Comparison of ENCODE assay signal across 14 cellular contexts in genomic region chr9:107219486-107219853, GRCh38.
DNase-seq lines count a peak whose midpoint lies in the region; ATAC-seq lines count a peak whose summit lies in the region.
"Had no signal": no experiment of that assay in that cellular context is flagged by ENCODE, and none has a peak within 500 bp of the region (broad histone marks: within the 10 kb centered on the region; RNA-seq: fewer than 3 reads in every experiment).

No MANE protein-coding gene starts in this region.

- peaks cover 15% of the 10 kb centered on the region for H3K4me1 Mint-ChIP-seq in stimulated activated naive CD8-positive, alpha-beta T cell treated with anti-CD3 and anti-CD28 coated beads, Interleukin-15, amount 100 ng/mL, for 72 hours

- peaks cover 22% of the 10 kb centered on the region for H3K27me3 Mint-ChIP-seq in stimulated activated naive CD8-positive, alpha-beta T cell treated with anti-CD3 and anti-CD28 coated beads, Interleukin-15, amount 100 ng/mL, for 72 hours

- DNase-seq in stimulated activated naive CD8-positive, alpha-beta T cell treated with anti-CD3 and anti-CD28 coated beads, Interleukin-15, Interleukin-2, amounts not matched to agents 100 U/mL and 50 U/mL, for 24 hours, result no peak
- DNase-seq in stimulated activated naive CD8-positive, alpha-beta T cell treated with anti-CD3 and anti-CD28 coated beads, Interleukin-15, amount 100 ng/mL, for 72 hours, result no peak
- DNase-seq in NCI-H510A treated with DMSO at 0.1 percent for 48 hours (lab: John Stamatoyannopoulos, UW) (no peak), Kasumi-1 (lab: John Stamatoyannopoulos, UW) (no peak), C1 segment of cervical spinal cord (lab: John Stamatoyannopoulos, UW) (no peak), NCI-H2196 treated with DMSO at 0.1 percent for 48 hours (lab: John Stamatoyannopoulos, UW; ENCODE audit: unreplicated experiment) (no peak)
- DNase-seq: body of pancreas, GF-D8, left cardiac atrium, MM.1S, NCI-H2171 had no signal

- no peak overlapping the region for H3K4me3 Mint-ChIP-seq in stimulated activated naive CD8-positive, alpha-beta T cell treated with anti-CD3 and anti-CD28 coated beads, Interleukin-15, amount 100 ng/mL, for 72 hours

- ATAC-seq in stimulated activated naive CD8-positive, alpha-beta T cell treated with anti-CD3 and anti-CD28 coated beads, Interleukin-15, Interleukin-2, amounts not matched to agents 100 U/mL and 50 U/mL, for 24 hours, result peak; percentile 54
- no peak for ATAC-seq in stimulated activated naive CD8-positive, alpha-beta T cell treated with anti-CD3 and anti-CD28 coated beads, Interleukin-15, amount 100 ng/mL, for 72 hours
- peak; percentile 56 for ATAC-seq in HG02588 (IDR thresholded peaks at IDR 0.05; ENCODE audit: unreplicated experiment)
- ATAC-seq in HG03196 (IDR thresholded peaks at IDR 0.05; ENCODE audit: unreplicated experiment), result peak; percentile 31
- ATAC-seq: A549, body of pancreas, left cardiac atrium had no signal

- H3K9me3 Mint-ChIP-seq in stimulated activated naive CD8-positive, alpha-beta T cell treated with anti-CD3 and anti-CD28 coated beads, Interleukin-15, amount 100 ng/mL, for 72 hours, result peaks cover 0 to 7% of the 10 kb centered on the region in 2 donors

- H3K27ac Mint-ChIP-seq in stimulated activated naive CD8-positive, alpha-beta T cell treated with anti-CD3 and anti-CD28 coated beads, Interleukin-15, amount 100 ng/mL, for 72 hours, result no peak overlapping the region
